Comparison of ENCODE assay signal across 17 cellular contexts in the genomic region with DNA sequence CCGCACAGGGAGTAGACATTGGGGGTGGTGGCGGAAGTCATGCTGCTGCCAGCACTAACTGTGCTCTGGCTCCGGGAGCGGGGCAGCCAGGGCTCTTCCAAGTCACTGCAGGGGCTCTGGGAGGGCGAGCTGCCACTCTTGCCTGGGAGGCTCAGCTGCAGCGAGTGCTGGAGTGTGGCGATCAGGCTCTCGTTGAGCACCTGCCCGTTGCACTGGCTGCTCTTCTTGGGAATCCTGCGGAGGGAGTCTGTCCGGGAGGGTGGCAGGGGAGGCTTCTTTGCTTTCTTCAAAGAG. TPM values are rescaled to one million over a fixed set of nuclear protein-coding genes. Genes with fewer than 3 reads are reported as not detected.
DNase-seq lines count a peak whose midpoint lies in the region; ATAC-seq, FAIRE-seq and TF ChIP-seq lines count a peak whose summit lies in the region.
"Had no signal": no experiment of that assay in that cellular context is flagged by ENCODE, and none has a peak within 500 bp of the region (broad histone marks: within the 10 kb centered on the region; RNA-seq: fewer than 3 reads in every experiment).

No MANE protein-coding gene starts in this region.

- H4K8ac ChIP-seq in H1 (ENCODE audit: extremely low read depth, insufficient read depth, low read length) (peak overlapping the region; percentile 18; the same call in 1 of the 2 replicates), neuronal stem cell (ENCODE audit: low read depth, low read length) (no peak overlapping the region)

- H2AK5ac ChIP-seq in H1 (ENCODE audit: low read depth, low read length): no peak overlapping the region
- H2AK5ac ChIP-seq in neuronal stem cell (ENCODE audit: low read depth, low read length): no peak overlapping the region

- no peaks in the 10 kb centered on the region for H3K23me2 ChIP-seq in H1 (ENCODE audit: low read depth, low read length)

- H3K4me1 ChIP-seq in H1 (replicated peaks in 1 of 4; ENCODE audit: control insufficient read depth in 3 of 4, insufficient read depth in 4 of 4, low read length in 3 of 4): no peaks in the 10 kb centered on the region; a peak in 2 of 7 replicates
- H3K4me1 ChIP-seq in neuronal stem cell (ENCODE audit: control insufficient read depth in 2 of 2, insufficient read depth in 1 of 2, low read depth in 1 of 2, low read length in 2 of 2): peaks cover 0 to 8% of the 10 kb centered on the region in 2 donors

- H3K4me2 ChIP-seq in H1 (ENCODE audit: insufficient read depth in 1 of 2, low read depth in 2 of 2, low read length in 2 of 2) (no peak overlapping the region), neuronal stem cell (ENCODE audit: insufficient read depth, low read length, poor library complexity, severe bottlenecking) (no peak overlapping the region)
- H3K4me2 ChIP-seq: GM23338 had no signal

- intact Hi-C loops in Calu3 (cut with micrococcal nuclease; ENCODE audit: unreplicated experiment): no loop called here

- H2BK5ac ChIP-seq in H1 (ENCODE audit: low read depth, low read length) (no peak overlapping the region), neuronal stem cell (ENCODE audit: low read length) (no peak overlapping the region)

- H3K79me1 ChIP-seq in H1 (ENCODE audit: low read depth, low read length) (no peaks in the 10 kb centered on the region), neuronal stem cell (ENCODE audit: low read depth, low read length) (no peaks in the 10 kb centered on the region)

- H3K27me3 Mint-ChIP-seq in Calu3 (ENCODE audit: unreplicated experiment): no peaks in the 10 kb centered on the region

- no peak overlapping the region for H2AFZ ChIP-seq in H1 (ENCODE audit: low read length)
- no peak overlapping the region for H2AFZ ChIP-seq in neuronal stem cell (ENCODE audit: low read length)
- H2AFZ ChIP-seq: GM23338 had no signal

- TSS peak; percentile 16 for BruUV-seq in Calu3 (replicated peaks; lab: Mats Ljungman, UMichigan)

- H3K18ac ChIP-seq in H1 (ENCODE audit: extremely low read depth, low read length) (no peak overlapping the region), neuronal stem cell (ENCODE audit: low read length) (peak overlapping the region; percentile 46)

- H3K9ac ChIP-seq in H1 (replicated peaks in 1 of 4; ENCODE audit: extremely low read depth in 1 of 4, low read depth in 3 of 4, low read length in 3 of 4): no peak overlapping the region
- H3K9ac ChIP-seq in neuronal stem cell (ENCODE audit: low read depth, low read length, poor library complexity): no peak overlapping the region

- ATAC-seq in GM19324 (IDR thresholded peaks at IDR 0.05; ENCODE audit: low FRiP score, unreplicated experiment): no peak
- ATAC-seq in HG03469 (IDR thresholded peaks at IDR 0.05; ENCODE audit: unreplicated experiment): no peak

- no peak overlapping the region for H3K4ac ChIP-seq in H1 (replicated peaks; ENCODE audit: insufficient read length, low read depth, low read length)
- no peak overlapping the region for H3K4ac ChIP-seq in neuronal stem cell (ENCODE audit: low read length)

- H2BK15ac ChIP-seq in H1 (ENCODE audit: low read length) (no peak overlapping the region), neuronal stem cell (ENCODE audit: low read length) (no peak overlapping the region)

- no peaks in the 10 kb centered on the region for H3K4me1 Mint-ChIP-seq in Calu3 (ENCODE audit: low read depth, unreplicated experiment)

- H3K9me3 Mint-ChIP-seq in Calu3 (ENCODE audit: low read depth, unreplicated experiment): no peaks in the 10 kb centered on the region
- H3K9me3 Mint-ChIP-seq: GM23338 had no signal

- H3K27ac Mint-ChIP-seq in Calu3 (ENCODE audit: unreplicated experiment): no peak overlapping the region

- H3K4me3 ChIP-seq in H1 (ENCODE audit: extremely low read depth in 1 of 4, insufficient read depth in 2 of 4, low read depth in 3 of 4, low read length in 4 of 4): no peak overlapping the region
- no peak overlapping the region for H3K4me3 ChIP-seq in neuronal stem cell (ENCODE audit: low read length in 2 of 2)
- H3K4me3 ChIP-seq: GM23338, Peyer's patch had no signal

- peaks cover 20% of the 10 kb centered on the region for H3K36me3 Mint-ChIP-seq in Calu3 (ENCODE audit: insufficient read depth, unreplicated experiment)

- no peaks in the 10 kb centered on the region for H3K27me3 ChIP-seq in H1 (replicated peaks in 1 of 4; ENCODE audit: control insufficient read depth in 3 of 4, extremely low read depth in 1 of 4, insufficient read depth in 3 of 4, low read length in 3 of 4)
- no peaks in the 10 kb centered on the region for H3K27me3 ChIP-seq in neuronal stem cell (ENCODE audit: control insufficient read depth in 3 of 3, insufficient read depth in 3 of 3, low read depth in 1 of 3, low read length in 3 of 3)
- H3K27me3 ChIP-seq: Peyer's patch had no signal

- no peak overlapping the region for H3K27ac ChIP-seq in H1 (ENCODE audit: low read depth, low read length)
- no peak overlapping the region for H3K27ac ChIP-seq in neuronal stem cell (replicated peaks; ENCODE audit: low read length)
- H3K27ac ChIP-seq: C4-2B, Peyer's patch had no signal

- POLR2A ChIA-PET in H1 (lab: Charles Lee; ENCODE audit: partially characterized antibody): no interaction called here

- WGBS in H1 (ENCODE audit: extremely low coverage in 1 of 2, insufficient coverage in 1 of 2, insufficient read length in 1 of 2, insufficient replicate concordance in 2 of 2, low coverage in 1 of 2, low lambda C conversion rate in 2 of 2, missing lambda C conversion rate in 1 of 2), 2 experiments: 88% methylated on average over 11 of the region's 11 CpGs; no CpG with 5 or more reads in 1 of the 2 experiments
- WGBS in neuronal stem cell (ENCODE audit: extremely low coverage in 2 of 2, insufficient read length in 2 of 2, insufficient replicate concordance in 1 of 2), 2 donors: no CpG with 5 or more reads among the region's 11 CpGs

- H4K91ac ChIP-seq in H1 (replicated peaks; ENCODE audit: insufficient read length, low read length) (no peak overlapping the region), neuronal stem cell (ENCODE audit: low read depth, low read length, poor library complexity) (no peak overlapping the region)

- H4K20me1 ChIP-seq in H1 (replicated peaks in 1 of 2; ENCODE audit: control insufficient read depth in 1 of 2, insufficient read depth in 2 of 2, low read length in 2 of 2): peaks cover 2 to 3% of the 10 kb centered on the region in 2 experiments

- H3K23ac ChIP-seq in H1 (ENCODE audit: insufficient read length) (no peak overlapping the region), neuronal stem cell (ENCODE audit: low read depth, low read length, poor library complexity) (peak overlapping the region; percentile 5)

- H3K14ac ChIP-seq in H1 (ENCODE audit: insufficient read length) (no peak overlapping the region), neuronal stem cell (ENCODE audit: low read length) (no peak overlapping the region)

- H2BK12ac ChIP-seq in H1 (ENCODE audit: low read depth, low read length): no peak overlapping the region
- H2BK12ac ChIP-seq in neuronal stem cell (ENCODE audit: low read length): no peak overlapping the region

- DNase-seq in Calu3: no peak
- no peak for DNase-seq in H1 (ENCODE audit: low read depth in 1 of 2, low spot score in 2 of 2)
- no peak for DNase-seq in neuronal stem cell (ENCODE audit: low spot score)
- DNase-seq in NCI-H345 treated with DMSO at 0.1 percent for 48 hours (lab: John Stamatoyannopoulos, UW; ENCODE audit: unreplicated experiment): no peak
- DNase-seq: ACHN, NCI-H1417 treated with DMSO at 0.1 percent for 48 hours, NCI-H1930, NCI-H2171 treated with DMSO at 0.1 percent for 48 hours, Peyer's patch, SW 1271 had no signal

- no peak for TF ChIP-seq RAD21 in H1 (IDR thresholded peaks at IDR 0.05 in 1 of 2, conservative IDR thresholded peaks at IDR 0.05 in 1 of 2; ENCODE audit: low read depth in 2 of 2, low read length in 2 of 2)

- no peak for TF ChIP-seq EP300 in H1 (IDR thresholded peaks at IDR 0.05; ENCODE audit: borderline replicate concordance in 1 of 2, low read depth in 2 of 2, low read length in 2 of 2)

- FAIRE-seq in H1 (lab: Jason Lieb, UNC): no peak

- H2BK120ac ChIP-seq in H1 (replicated peaks; ENCODE audit: low read depth, low read length): no peak overlapping the region
- no peak overlapping the region for H2BK120ac ChIP-seq in neuronal stem cell (ENCODE audit: low read depth, low read length)

- CTCF ChIA-PET in Calu3 (lab: Charles Lee): no interaction called here
- CTCF ChIA-PET in H1 (lab: Charles Lee; ENCODE audit: partially characterized antibody): interaction anchor here (1.3 to 11.4 kb wide), 5 partner anchors 9 to 139 kb away, joined by 3 to 192 read pairs (median 31); no protein-coding TSS in a partner anchor

- H3K79me2 ChIP-seq in H1 (ENCODE audit: control insufficient read depth in 1 of 2, insufficient read depth in 2 of 2, low read length in 2 of 2): no peaks in the 10 kb centered on the region

- no peak overlapping the region for H3K56ac ChIP-seq in H1 (replicated peaks; ENCODE audit: insufficient read length, low read depth, low read length)

- H3K9me3 ChIP-seq in H1 (ENCODE audit: insufficient read depth in 2 of 2, low read depth in 1 of 2, low read length in 1 of 2): no peaks in the 10 kb centered on the region
- H3K9me3 ChIP-seq in neuronal stem cell (replicated peaks in 1 of 2; ENCODE audit: control insufficient read depth in 2 of 2, insufficient read depth in 1 of 2, low read depth in 1 of 2, low read length in 2 of 2): no peaks in the 10 kb centered on the region
- H3K9me3 ChIP-seq: Peyer's patch had no signal

- no peak for TF ChIP-seq CTCF in Calu3 (IDR thresholded peaks at IDR 0.05; ENCODE audit: unreplicated experiment)
- no peak for TF ChIP-seq CTCF in H1 (IDR thresholded peaks at IDR 0.05; ENCODE audit: control extremely low read depth in 1 of 3, insufficient read depth in 1 of 3, low read depth in 1 of 3, low read length in 3 of 3)

- H3K36me3 ChIP-seq in H1 (ENCODE audit: control insufficient read depth in 2 of 4, insufficient read depth in 4 of 4, low read length in 3 of 4) (peaks cover 0 to 13% (median 1%) of the 10 kb centered on the region in 4 experiments; a peak in 4 of 8 replicates), neuronal stem cell (replicated peaks in 1 of 2; ENCODE audit: control insufficient read depth in 2 of 2, insufficient read depth in 2 of 2, low read length in 2 of 2) (peaks cover 8 to 98% of the 10 kb centered on the region in 2 donors)

- H3K4me3 Mint-ChIP-seq in Calu3 (ENCODE audit: low read depth, unreplicated experiment): no peak overlapping the region
- H3K4me3 Mint-ChIP-seq: GM23338 had no signal

- no peak overlapping the region for H4K5ac ChIP-seq in H1 (ENCODE audit: insufficient read length, low read depth, low read length)

- TF ChIP-seq POLR2A in H1 (IDR thresholded peaks at IDR 0.05; ENCODE audit: control extremely low read depth in 1 of 2, low read depth in 2 of 2, low read length in 2 of 2): no peak

- no peak overlapping the region for H2BK20ac ChIP-seq in H1 (ENCODE audit: low read length)

RNA-seq across cellular contexts. Expression of a gene that starts 28.0 kb away (rescaled TPM):
- total RNA-seq in Calu3 (2022): 33.4 and 36.7 TPM in 2 replicates
- polyA plus RNA-seq in PFSK-1 (2012; ENCODE audit: insufficient read length, low read depth): 106 TPM
- total RNA-seq in H1 (2021; fragmentation: NEBNext Ultra II Directional; extraction: Animal tissue kit (Norgen Biotek cat#: 25700)): 37.9 and 42.8 TPM in 2 replicates
- 6.5 and 12.0 TPM in 2 replicates for polyA plus RNA-seq in H1 (2011; rRNA removed)
- 13.1 TPM for polyA plus RNA-seq in H1 (2011; cell fraction: cytosol; rRNA removed)
- polyA plus RNA-seq in H1 (2011; cell fraction: nucleus; rRNA removed): 6.1 TPM
- polyA plus RNA-seq in H1 (2012, experiment 1 of 2): 14.7 to 25.1 TPM (median 15.6 TPM) in 4 replicates
- polyA plus RNA-seq in H1 (2012, experiment 2 of 2): 5.0 TPM
- 90.6 TPM for polyA plus RNA-seq in H1 (2013, experiment 1 of 2)
- 90.3 TPM for polyA plus RNA-seq in H1 (2013, experiment 2 of 2)
- polyA minus RNA-seq in H1 (2011; rRNA and poly(A)+ RNA removed): 3.1 and 3.7 TPM in 2 replicates
- polyA minus RNA-seq in H1 (2011; cell fraction: cytosol; rRNA and poly(A)+ RNA removed): 4.3 TPM
- 4.5 TPM for polyA minus RNA-seq in H1 (2011; cell fraction: nucleus; rRNA and poly(A)+ RNA removed)
- polyA plus RNA-seq in neuronal stem cell (2013, experiment 1 of 2): 88.8 TPM
- 86.0 TPM for polyA plus RNA-seq in neuronal stem cell (2013, experiment 2 of 2)

RNA-seq across cellular contexts. Expression of a gene that starts 54.3 kb away (rescaled TPM):
- total RNA-seq in Calu3 (2022): not detected in 2 replicates
- polyA plus RNA-seq in PFSK-1 (2012; ENCODE audit: insufficient read length, low read depth): not detected
- total RNA-seq in H1 (2021; fragmentation: NEBNext Ultra II Directional; extraction: Animal tissue kit (Norgen Biotek cat#: 25700)): not detected in 2 replicates
- polyA plus RNA-seq in H1 (2011; rRNA removed): not detected in 2 replicates
- polyA plus RNA-seq in H1 (2011; cell fraction: cytosol; rRNA removed): not detected
- polyA plus RNA-seq in H1 (2011; cell fraction: nucleus; rRNA removed): not detected
- polyA plus RNA-seq in H1 (2012, experiment 1 of 2): not detected in 4 replicates
- not detected for polyA plus RNA-seq in H1 (2012, experiment 2 of 2)
- not detected for polyA plus RNA-seq in H1 (2013, experiment 1 of 2)
- polyA plus RNA-seq in H1 (2013, experiment 2 of 2): not detected
- polyA minus RNA-seq in H1 (2011; rRNA and poly(A)+ RNA removed): not detected in 2 replicates
- not detected for polyA minus RNA-seq in H1 (2011; cell fraction: cytosol; rRNA and poly(A)+ RNA removed)
- not detected for polyA minus RNA-seq in H1 (2011; cell fraction: nucleus; rRNA and poly(A)+ RNA removed)
- polyA plus RNA-seq in neuronal stem cell (2013, experiment 1 of 2): not detected
- polyA plus RNA-seq in neuronal stem cell (2013, experiment 2 of 2): not detected
- total RNA-seq: GM23338, NCI-H460, Peyer's patch, SK-MEL-5 had no signal
- polyA plus RNA-seq: GM23338 had no signal
